15 cellular contexts compared by ENCODE assay signal in the genomic region with DNA sequence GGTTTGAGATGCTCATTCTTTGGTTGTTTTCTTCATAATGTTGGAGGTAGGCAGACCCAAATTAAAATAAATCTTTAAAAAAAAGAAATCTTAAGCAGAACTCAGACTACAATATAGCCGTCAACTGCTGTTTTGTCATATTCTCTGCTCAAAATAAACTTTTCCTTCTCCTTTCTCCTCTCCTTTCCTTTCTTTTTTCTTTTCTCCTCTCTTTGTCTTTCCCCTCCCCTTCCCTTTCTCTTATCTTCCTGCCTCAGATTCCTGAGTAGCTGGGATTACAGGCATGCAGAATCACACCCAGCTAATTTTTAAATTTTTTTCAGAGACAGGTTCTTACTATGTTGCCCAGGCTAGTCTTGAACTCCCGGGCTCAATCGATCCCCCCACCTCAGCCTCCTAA. TPM values are rescaled to one million over a fixed set of nuclear protein-coding genes. Genes with fewer than 3 reads are reported as not detected.
A peak's percentile ranks its signal among the peaks of the same experiment; 100 is the strongest.
DNase-seq lines count a peak whose midpoint lies in the region; ATAC-seq and TF ChIP-seq lines count a peak whose summit lies in the region.
"Had no signal": no experiment of that assay in that cellular context is flagged by ENCODE, and none has a peak within 500 bp of the region (broad histone marks: within the 10 kb centered on the region; RNA-seq: fewer than 3 reads in every experiment).

No MANE protein-coding gene starts in this region.

- H3K4me1 Mint-ChIP-seq in activated T-cell treated with anti-CD3 and anti-CD28 coated beads, Interleukin-2, amount 50 U/mL, for 24 hours (ENCODE audit: low read depth): peaks cover 14% of the 10 kb centered on the region
- peaks cover 22% of the 10 kb centered on the region for H3K4me1 Mint-ChIP-seq in activated T-cell treated with anti-CD3 and anti-CD28 coated beads, Interleukin-2, amount 50 U/mL, for 4 hours (ENCODE audit: low read depth)
- no peaks in the 10 kb centered on the region for H3K4me1 Mint-ChIP-seq in activated naive CD8-positive, alpha-beta T cell (ENCODE audit: low read depth)
- H3K4me1 Mint-ChIP-seq in progenitor cell of endocrine pancreas (ENCODE audit: low read depth): no peaks in the 10 kb centered on the region

- peaks cover 39 to 87% of the 10 kb centered on the region in 2 experiments for H3K36me3 ChIP-seq in HEK293 (ENCODE audit: control insufficient read depth in 2 of 2, insufficient read depth in 1 of 2, low read length in 2 of 2)

- H3K36me3 Mint-ChIP-seq in activated T-cell treated with anti-CD3 and anti-CD28 coated beads, Interleukin-2, amount 50 U/mL, for 24 hours (ENCODE audit: low read depth): peaks cover 86% of the 10 kb centered on the region
- peaks cover 46% of the 10 kb centered on the region for H3K36me3 Mint-ChIP-seq in activated T-cell treated with anti-CD3 and anti-CD28 coated beads, Interleukin-2, amount 50 U/mL, for 4 hours (ENCODE audit: insufficient read depth)
- peaks cover 16% of the 10 kb centered on the region for H3K36me3 Mint-ChIP-seq in activated naive CD8-positive, alpha-beta T cell
- peaks cover 17% of the 10 kb centered on the region for H3K36me3 Mint-ChIP-seq in progenitor cell of endocrine pancreas (ENCODE audit: insufficient read depth)

- ATAC-seq in activated T-cell treated with anti-CD3 and anti-CD28 coated beads, Interleukin-2, amount 50 U/mL, for 4 hours: no peak
- ATAC-seq: A549 had no signal

- no peak overlapping the region for H3K27ac ChIP-seq in HEK293 (ENCODE audit: extremely low read depth, low read depth, low read length)
- H3K27ac ChIP-seq: A549 had no signal

- no peak for TF ChIP-seq CTCF in HEK293 (tag by site-specific recombination; IDR thresholded peaks at IDR 0.05)
- TF ChIP-seq CTCF in progenitor cell of endocrine pancreas (IDR thresholded peaks at IDR 0.05; ENCODE audit: unreplicated experiment): no peak

- H3K4me3 ChIP-seq in HEK293 (ENCODE audit: low read depth, low read length): no peak overlapping the region
- H3K4me3 ChIP-seq: A549 had no signal

- DNase-seq in activated T-cell treated with anti-CD3 and anti-CD28 coated beads, Interleukin-2, amount 50 U/mL, for 24 hours: no peak
- DNase-seq in activated T-cell treated with anti-CD3 and anti-CD28 coated beads, Interleukin-2, amount 50 U/mL, for 4 hours: no peak
- DNase-seq in progenitor cell of endocrine pancreas (ENCODE audit: low spot score, unreplicated experiment) (no peak), DMS 273 (lab: John Stamatoyannopoulos, UW; ENCODE audit: unreplicated experiment) (no peak), NCI-H1694 treated with DMSO at 0.1 percent for 48 hours (lab: John Stamatoyannopoulos, UW) (no peak)
- DNase-seq: C1 segment of cervical spinal cord, HFFc6, NCI-H1048, NCI-H1436 treated with DMSO at 0.1 percent for 48 hours, NCI-H2081, NCI-H510A, NCI-H774 had no signal

- CTCF ChIA-PET in HEK293 (lab: Yijun Ruan, JAX): interaction anchor here (0.9 to 1.7 kb wide), 2 partner anchors 24 to 91 kb away, joined by 4 to 6 read pairs; no protein-coding TSS in a partner anchor

- H3K9me3 Mint-ChIP-seq in activated T-cell treated with anti-CD3 and anti-CD28 coated beads, Interleukin-2, amount 50 U/mL, for 24 hours: no peaks in the 10 kb centered on the region
- H3K9me3 Mint-ChIP-seq in activated T-cell treated with anti-CD3 and anti-CD28 coated beads, Interleukin-2, amount 50 U/mL, for 4 hours: no peaks in the 10 kb centered on the region
- no peaks in the 10 kb centered on the region for H3K9me3 Mint-ChIP-seq in activated naive CD8-positive, alpha-beta T cell (ENCODE audit: low read depth)
- no peaks in the 10 kb centered on the region for H3K9me3 Mint-ChIP-seq in progenitor cell of endocrine pancreas (ENCODE audit: low read depth)
- H3K9me3 Mint-ChIP-seq: HFFc6 had no signal

- no peaks in the 10 kb centered on the region for H3K27me3 Mint-ChIP-seq in activated T-cell treated with anti-CD3 and anti-CD28 coated beads, Interleukin-2, amount 50 U/mL, for 24 hours
- H3K27me3 Mint-ChIP-seq in activated T-cell treated with anti-CD3 and anti-CD28 coated beads, Interleukin-2, amount 50 U/mL, for 4 hours (ENCODE audit: low read depth): no peaks in the 10 kb centered on the region
- H3K27me3 Mint-ChIP-seq in activated naive CD8-positive, alpha-beta T cell: no peaks in the 10 kb centered on the region
- no peaks in the 10 kb centered on the region for H3K27me3 Mint-ChIP-seq in progenitor cell of endocrine pancreas

- POLR2A ChIA-PET in HEK293 (lab: Yijun Ruan, JAX): no interaction called here

- no peaks in the 10 kb centered on the region for H3K4me1 ChIP-seq in HEK293 (ENCODE audit: control insufficient read depth, insufficient read depth, low read length)
- H3K4me1 ChIP-seq: A549 had no signal

- no peaks in the 10 kb centered on the region for H3K9me3 ChIP-seq in HEK293 (ENCODE audit: control insufficient read depth, insufficient read depth, low read depth, low read length)
- H3K9me3 ChIP-seq: A549 had no signal

- H3K27ac Mint-ChIP-seq in activated T-cell treated with anti-CD3 and anti-CD28 coated beads, Interleukin-2, amount 50 U/mL, for 24 hours: peak overlapping the region; percentile 46
- H3K27ac Mint-ChIP-seq in activated naive CD8-positive, alpha-beta T cell: peak overlapping the region; percentile 58
- H3K27ac Mint-ChIP-seq in progenitor cell of endocrine pancreas: peak overlapping the region; percentile 85
- H3K27ac Mint-ChIP-seq: HFFc6 had no signal

- H3K4me3 Mint-ChIP-seq in activated T-cell treated with anti-CD3 and anti-CD28 coated beads, Interleukin-2, amount 50 U/mL, for 24 hours: no peak overlapping the region
- H3K4me3 Mint-ChIP-seq in activated T-cell treated with anti-CD3 and anti-CD28 coated beads, Interleukin-2, amount 50 U/mL, for 4 hours: no peak overlapping the region
- H3K4me3 Mint-ChIP-seq in activated naive CD8-positive, alpha-beta T cell: no peak overlapping the region
- H3K4me3 Mint-ChIP-seq in progenitor cell of endocrine pancreas (ENCODE audit: low read depth): no peak overlapping the region
- H3K4me3 Mint-ChIP-seq: HFFc6 had no signal

TF ChIP-seq in HEK293, 187 proteins besides CTCF, POLR2A, EP300 and RAD21:
- TF ChIP-seq PRDM1 (tag by site-specific recombination; IDR thresholded peaks at IDR 0.05): peak; percentile 98
- TF ChIP-seq ZNF518A (tag by site-specific recombination; conservative IDR thresholded peaks at IDR 0.05; ENCODE audit: low read depth): no peak

RNA-seq across cellular contexts. Expression of gene MTF1, which starts 24.8 kb away (rescaled TPM):
- 10 to 100 TPM; 36.4 to 50.1 (median 49.1) TPM for total RNA-seq in activated T-cell treated with anti-CD3 and anti-CD28 coated beads, Interleukin-2, amount 50 U/mL, for 4 hours
- 15.3 and 20.4 TPM in 2 replicates for total RNA-seq in progenitor cell of endocrine pancreas
